19 cellular contexts compared by ENCODE assay signal in genomic region chr5:51185985-51186384, GRCh38.
DNase-seq lines count a peak whose midpoint lies in the region; ATAC-seq and TF ChIP-seq lines count a peak whose summit lies in the region.
"Had no signal": no experiment of that assay in that cellular context is flagged by ENCODE, and none has a peak within 500 bp of the region (broad histone marks: within the 10 kb centered on the region; RNA-seq: fewer than 3 reads in every experiment).

No MANE protein-coding gene starts in this region.

- CTCF ChIA-PET in activated CD4-positive, alpha-beta memory T cell treated with anti-CD3 and anti-CD28 coated beads, Interleukin-2, amount 10 ng/mL, durations not matched to agents 7 days and 5 days (lab: Charles Lee) = no interaction called here

- H3K4me1 Mint-ChIP-seq in GM23338 = peaks cover 25% of the 10 kb centered on the region
- no peaks in the 10 kb centered on the region for H3K4me1 Mint-ChIP-seq in activated CD4-positive, alpha-beta memory T cell treated with anti-CD3 and anti-CD28 coated beads, Interleukin-2, amount 10 ng/mL, durations not matched to agents 7 days and 5 days
- H3K4me1 Mint-ChIP-seq: T-cell had no signal

- intact Hi-C loops in Right ventricle myocardium superior (cut with DNase I) = no loop called here

- no peaks in the 10 kb centered on the region for H3K27me3 Mint-ChIP-seq in GM23338 (ENCODE audit: insufficient read depth, low read depth, poor library complexity)
- H3K27me3 Mint-ChIP-seq in activated CD4-positive, alpha-beta memory T cell treated with anti-CD3 and anti-CD28 coated beads, Interleukin-2, amount 10 ng/mL, durations not matched to agents 7 days and 5 days = no peaks in the 10 kb centered on the region
- H3K27me3 Mint-ChIP-seq: T-cell had no signal

- H3K79me2 ChIP-seq in GM23338 (replicated peaks; ENCODE audit: insufficient read depth) = no peaks in the 10 kb centered on the region

- H3K9me3 Mint-ChIP-seq in GM23338 = no peaks in the 10 kb centered on the region
- peaks cover 1% of the 10 kb centered on the region for H3K9me3 Mint-ChIP-seq in activated CD4-positive, alpha-beta memory T cell treated with anti-CD3 and anti-CD28 coated beads, Interleukin-2, amount 10 ng/mL, durations not matched to agents 7 days and 5 days

- ATAC-seq in GM23338 = no peak
- no peak for ATAC-seq in HG03442 (IDR thresholded peaks at IDR 0.05; ENCODE audit: unreplicated experiment)
- no peak for ATAC-seq in Right ventricle myocardium superior (ENCODE audit: poor library complexity)
- ATAC-seq: PC-3, T-cell had no signal

- TF ChIP-seq CTCF in GM23338 (conservative IDR thresholded peaks at IDR 0.05; ENCODE audit: low read depth in 2 of 2) = no peak

- peaks cover 18% of the 10 kb centered on the region for H3K4me1 ChIP-seq in GM23338 (ENCODE audit: insufficient read depth)

- no peaks in the 10 kb centered on the region for H3K36me3 Mint-ChIP-seq in GM23338 (ENCODE audit: low read depth)
- no peaks in the 10 kb centered on the region for H3K36me3 Mint-ChIP-seq in activated CD4-positive, alpha-beta memory T cell treated with anti-CD3 and anti-CD28 coated beads, Interleukin-2, amount 10 ng/mL, durations not matched to agents 7 days and 5 days (ENCODE audit: low read depth)
- H3K36me3 Mint-ChIP-seq: T-cell had no signal

- DNase-seq in GM23338 (ENCODE audit: low spot score) (peak; percentile 8), NCI-H524 treated with DMSO at 0.1 percent for 48 hours (lab: John Stamatoyannopoulos, UW) (peak; percentile 89), SK-N-DZ (ENCODE audit: low spot score) (peak; percentile 27), left kidney (ENCODE audit: low read depth, low spot score) (peak; percentile 8), Right ventricle myocardium superior (no peak)
- no peak for DNase-seq in activated CD4-positive, alpha-beta memory T cell treated with anti-CD3 and anti-CD28 coated beads, Interleukin-2, amount 10 ng/mL, durations not matched to agents 7 days and 5 days
- DNase-seq: ACHN, GDM1, GOT3, MM.1S, NCI-H1092, NCI-H1436 treated with DMSO at 0.1 percent for 48 hours, NCI-H345, NCI-H526 treated with DMSO at 0.1 percent for 48 hours, PC-3, T-cell had no signal

- no peak overlapping the region for H3K27ac Mint-ChIP-seq in GM23338
- H3K27ac Mint-ChIP-seq in activated CD4-positive, alpha-beta memory T cell treated with anti-CD3 and anti-CD28 coated beads, Interleukin-2, amount 10 ng/mL, durations not matched to agents 7 days and 5 days = no peak overlapping the region
- H3K27ac Mint-ChIP-seq: T-cell had no signal

- H2AFZ ChIP-seq in GM23338 = no peak overlapping the region

- H3K9me2 ChIP-seq in GM23338 (ENCODE audit: insufficient read depth) = no peaks in the 10 kb centered on the region

- H3K4me3 ChIP-seq in GM23338 = no peak overlapping the region

- no peaks in the 10 kb centered on the region for H3K27me3 ChIP-seq in GM23338 (ENCODE audit: insufficient read depth)

- H3K27ac ChIP-seq in GM23338 (ENCODE audit: low read depth) = no peak overlapping the region
- H3K27ac ChIP-seq: C4-2B, RWPE1 had no signal

- H3K4me2 ChIP-seq in GM23338 = peak overlapping the region; percentile 4

- no peak overlapping the region for H3K4me3 Mint-ChIP-seq in GM23338
- no peak overlapping the region for H3K4me3 Mint-ChIP-seq in activated CD4-positive, alpha-beta memory T cell treated with anti-CD3 and anti-CD28 coated beads, Interleukin-2, amount 10 ng/mL, durations not matched to agents 7 days and 5 days
- H3K4me3 Mint-ChIP-seq: T-cell had no signal

- POLR2A ChIA-PET in activated CD4-positive, alpha-beta memory T cell treated with anti-CD3 and anti-CD28 coated beads, Interleukin-2, amount 10 ng/mL, durations not matched to agents 7 days and 5 days (lab: Charles Lee) = no interaction called here

- no peaks in the 10 kb centered on the region for H3F3A ChIP-seq in GM23338 (replicated peaks; ENCODE audit: low read depth)

- no peaks in the 10 kb centered on the region for H4K20me1 ChIP-seq in GM23338 (replicated peaks; ENCODE audit: insufficient read depth)

- no peaks in the 10 kb centered on the region for H3K36me3 ChIP-seq in GM23338 (ENCODE audit: insufficient read depth)

TF ChIP-seq in GM23338, 12 proteins besides CTCF, POLR2A, EP300 and RAD21:
- TF ChIP-seq, protein P1, sequence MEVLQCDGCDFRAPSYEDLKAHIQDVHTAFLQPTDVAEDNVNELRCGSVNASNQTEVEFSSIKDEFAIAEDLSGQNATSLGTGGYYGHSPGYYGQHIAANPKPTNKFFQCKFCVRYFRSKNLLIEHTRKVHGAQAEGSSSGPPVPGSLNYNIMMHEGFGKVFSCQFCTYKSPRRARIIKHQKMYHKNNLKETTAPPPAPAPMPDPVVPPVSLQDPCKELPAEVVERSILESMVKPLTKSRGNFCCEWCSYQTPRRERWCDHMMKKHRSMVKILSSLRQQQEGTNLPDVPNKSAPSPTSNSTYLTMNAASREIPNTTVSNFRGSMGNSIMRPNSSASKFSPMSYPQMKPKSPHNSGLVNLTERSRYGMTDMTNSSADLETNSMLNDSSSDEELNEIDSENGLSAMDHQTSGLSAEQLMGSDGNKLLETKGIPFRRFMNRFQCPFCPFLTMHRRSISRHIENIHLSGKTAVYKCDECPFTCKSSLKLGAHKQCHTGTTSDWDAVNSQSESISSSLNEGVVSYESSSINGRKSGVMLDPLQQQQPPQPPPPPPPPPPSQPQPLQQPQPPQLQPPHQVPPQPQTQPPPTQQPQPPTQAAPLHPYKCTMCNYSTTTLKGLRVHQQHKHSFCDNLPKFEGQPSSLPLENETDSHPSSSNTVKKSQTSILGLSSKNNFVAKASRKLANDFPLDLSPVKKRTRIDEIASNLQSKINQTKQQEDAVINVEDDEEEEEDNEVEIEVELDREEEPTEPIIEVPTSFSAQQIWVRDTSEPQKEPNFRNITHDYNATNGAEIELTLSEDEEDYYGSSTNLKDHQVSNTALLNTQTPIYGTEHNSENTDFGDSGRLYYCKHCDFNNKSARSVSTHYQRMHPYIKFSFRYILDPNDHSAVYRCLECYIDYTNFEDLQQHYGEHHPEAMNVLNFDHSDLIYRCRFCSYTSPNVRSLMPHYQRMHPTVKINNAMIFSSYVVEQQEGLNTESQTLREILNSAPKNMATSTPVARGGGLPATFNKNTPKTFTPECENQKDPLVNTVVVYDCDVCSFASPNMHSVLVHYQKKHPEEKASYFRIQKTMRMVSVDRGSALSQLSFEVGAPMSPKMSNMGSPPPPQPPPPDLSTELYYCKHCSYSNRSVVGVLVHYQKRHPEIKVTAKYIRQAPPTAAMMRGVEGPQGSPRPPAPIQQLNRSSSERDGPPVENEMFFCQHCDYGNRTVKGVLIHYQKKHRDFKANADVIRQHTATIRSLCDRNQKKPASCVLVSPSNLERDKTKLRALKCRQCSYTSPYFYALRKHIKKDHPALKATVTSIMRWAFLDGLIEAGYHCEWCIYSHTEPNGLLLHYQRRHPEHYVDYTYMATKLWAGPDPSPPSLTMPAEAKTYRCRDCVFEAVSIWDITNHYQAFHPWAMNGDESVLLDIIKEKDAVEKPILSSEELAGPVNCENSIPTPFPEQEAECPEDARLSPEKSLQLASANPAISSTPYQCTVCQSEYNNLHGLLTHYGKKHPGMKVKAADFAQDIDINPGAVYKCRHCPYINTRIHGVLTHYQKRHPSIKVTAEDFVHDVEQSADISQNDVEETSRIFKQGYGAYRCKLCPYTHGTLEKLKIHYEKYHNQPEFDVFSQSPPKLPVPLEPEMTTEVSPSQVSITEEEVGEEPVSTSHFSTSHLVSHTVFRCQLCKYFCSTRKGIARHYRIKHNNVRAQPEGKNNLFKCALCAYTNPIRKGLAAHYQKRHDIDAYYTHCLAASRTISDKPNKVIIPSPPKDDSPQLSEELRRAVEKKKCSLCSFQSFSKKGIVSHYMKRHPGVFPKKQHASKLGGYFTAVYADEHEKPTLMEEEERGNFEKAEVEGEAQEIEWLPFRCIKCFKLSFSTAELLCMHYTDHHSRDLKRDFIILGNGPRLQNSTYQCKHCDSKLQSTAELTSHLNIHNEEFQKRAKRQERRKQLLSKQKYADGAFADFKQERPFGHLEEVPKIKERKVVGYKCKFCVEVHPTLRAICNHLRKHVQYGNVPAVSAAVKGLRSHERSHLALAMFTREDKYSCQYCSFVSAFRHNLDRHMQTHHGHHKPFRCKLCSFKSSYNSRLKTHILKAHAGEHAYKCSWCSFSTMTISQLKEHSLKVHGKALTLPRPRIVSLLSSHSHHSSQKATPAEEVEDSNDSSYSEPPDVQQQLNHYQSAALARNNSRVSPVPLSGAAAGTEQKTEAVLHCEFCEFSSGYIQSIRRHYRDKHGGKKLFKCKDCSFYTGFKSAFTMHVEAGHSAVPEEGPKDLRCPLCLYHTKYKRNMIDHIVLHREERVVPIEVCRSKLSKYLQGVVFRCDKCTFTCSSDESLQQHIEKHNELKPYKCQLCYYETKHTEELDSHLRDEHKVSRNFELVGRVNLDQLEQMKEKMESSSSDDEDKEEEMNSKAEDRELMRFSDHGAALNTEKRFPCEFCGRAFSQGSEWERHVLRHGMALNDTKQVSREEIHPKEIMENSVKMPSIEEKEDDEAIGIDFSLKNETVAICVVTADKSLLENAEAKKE (CRISPR knock-in tag; IDR thresholded peaks at IDR 0.05) = no peak
- TF ChIP-seq EZH2phosphoT487 (IDR thresholded peaks at IDR 0.05; ENCODE audit: unreplicated experiment) (no peak), STAT1 (IDR thresholded peaks at IDR 0.05; ENCODE audit: unreplicated experiment) (no peak), JUNB (IDR thresholded peaks at IDR 0.05; ENCODE audit: unreplicated experiment) (no peak), NANOG (IDR thresholded peaks at IDR 0.05; ENCODE audit: borderline replicate concordance) (no peak), ZNF114 (CRISPR knock-in tag; IDR thresholded peaks at IDR 0.05) (no peak), POLR2AphosphoS5 (IDR thresholded peaks at IDR 0.05; ENCODE audit: low read depth) (no peak)

Comparison
In these comparisons a context has a peak if more than half of its experiments do, and no peak if none do; other contexts are left out.
1. DNase-seq: peak in GM23338 (single experiment), NCI-H524 treated with DMSO at 0.1 percent for 48 hours (single experiment), SK-N-DZ (single experiment) and left kidney (single experiment); none in Right ventricle myocardium superior (single experiment) and activated CD4-positive, alpha-beta memory T cell treated with anti-CD3 and anti-CD28 coated beads, Interleukin-2, amount 10 ng/mL, durations not matched to agents 7 days and 5 days (single experiment).